26 cellular contexts compared by ENCODE assay signal in the genomic region with DNA sequence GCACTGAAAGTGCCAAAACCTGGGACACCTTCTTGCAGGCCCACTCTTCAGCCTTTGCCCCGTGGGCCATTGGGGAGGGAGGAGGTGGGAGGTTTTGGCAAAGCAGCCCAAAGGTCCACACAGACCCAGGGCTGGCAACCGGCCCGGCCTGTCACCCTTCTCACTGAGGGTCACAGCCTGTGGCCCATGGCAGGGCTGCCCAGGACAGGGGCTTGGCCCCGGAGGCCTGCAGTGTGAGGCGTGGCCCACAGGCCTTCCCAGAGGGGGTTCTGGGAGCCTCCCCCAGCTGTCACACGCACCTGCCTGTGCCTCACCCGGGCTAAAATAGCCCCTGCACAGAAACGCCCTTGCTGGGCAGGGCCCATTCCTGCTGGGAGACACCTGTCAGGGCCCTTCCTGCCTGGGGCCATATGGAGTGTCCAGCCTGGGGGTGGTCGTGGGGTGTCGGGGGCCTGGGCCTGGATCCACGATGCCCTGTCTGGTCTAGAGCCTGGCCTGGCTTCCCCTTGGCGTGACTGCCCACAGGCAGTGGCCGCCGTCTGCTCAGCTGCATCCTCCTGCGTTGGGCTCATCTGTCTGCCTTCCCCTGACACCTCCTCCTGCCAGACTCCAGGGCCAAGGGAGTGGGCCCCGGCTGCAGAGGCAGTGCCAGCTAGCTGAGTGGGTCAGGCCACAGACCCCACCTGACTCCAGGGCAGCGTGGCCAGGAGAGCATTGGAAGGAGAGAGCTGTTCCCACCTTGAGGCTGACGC. TPM values are rescaled to one million over a fixed set of nuclear protein-coding genes. Genes with fewer than 3 reads are reported as not detected.
DNase-seq lines count a peak whose midpoint lies in the region; ATAC-seq and TF ChIP-seq lines count a peak whose summit lies in the region.
"Had no signal": no experiment of that assay in that cellular context is flagged by ENCODE, and none has a peak within 500 bp of the region (broad histone marks: within the 10 kb centered on the region; RNA-seq: fewer than 3 reads in every experiment).

No MANE protein-coding gene starts in this region.

- no peak overlapping the region for H3K27ac Mint-ChIP-seq in activated naive CD8-positive, alpha-beta T cell treated with anti-CD3 and anti-CD28 coated beads, Interleukin-2, amount 10 ng/mL, durations not matched to agents 7 days and 5 days
- no peak overlapping the region for H3K27ac Mint-ChIP-seq in activated naive CD8-positive, alpha-beta T cell treated with anti-CD3 and anti-CD28 coated beads for 36 hours
- H3K27ac Mint-ChIP-seq: activated B cell treated with CpG ODN at 0.5 μM for 24 hours, progenitor cell of endocrine pancreas had no signal

- no peaks in the 10 kb centered on the region for H3K9me2 ChIP-seq in PC-9 (ENCODE audit: insufficient read depth)

- BruUV-seq in PC-9 (replicated peaks; lab: Mats Ljungman, UMichigan) = no TSS peak

- no peak overlapping the region for H3K4me2 ChIP-seq in PC-9
- H3K4me2 ChIP-seq: A549 had no signal

- peaks cover 15% of the 10 kb centered on the region for H3K4me1 Mint-ChIP-seq in activated naive CD8-positive, alpha-beta T cell treated with anti-CD3 and anti-CD28 coated beads, Interleukin-2, amount 10 ng/mL, durations not matched to agents 7 days and 5 days
- H3K4me1 Mint-ChIP-seq in activated naive CD8-positive, alpha-beta T cell treated with anti-CD3 and anti-CD28 coated beads for 36 hours = peaks cover 26% of the 10 kb centered on the region

- intact Hi-C loops in PC-9 (cut with micrococcal nuclease; ENCODE audit: unreplicated experiment) (no loop called here), prostate gland (cut with DNase I) (no loop called here)

- no peaks in the 10 kb centered on the region for H3K27me3 Mint-ChIP-seq in activated naive CD8-positive, alpha-beta T cell treated with anti-CD3 and anti-CD28 coated beads, Interleukin-2, amount 10 ng/mL, durations not matched to agents 7 days and 5 days
- no peaks in the 10 kb centered on the region for H3K27me3 Mint-ChIP-seq in activated naive CD8-positive, alpha-beta T cell treated with anti-CD3 and anti-CD28 coated beads for 36 hours
- H3K27me3 Mint-ChIP-seq: activated B cell treated with CpG ODN at 0.5 μM for 24 hours; central memory CD8-positive, alpha-beta T cell; progenitor cell of endocrine pancreas had no signal

- H3K9me3 ChIP-seq in PC-9 (ENCODE audit: insufficient read depth, low read depth) (no peaks in the 10 kb centered on the region), prostate gland (no peaks in the 10 kb centered on the region)
- H3K9me3 ChIP-seq: A549, Caco-2, testis had no signal

- H3K27me3 ChIP-seq in PC-9 (ENCODE audit: insufficient read depth, low read depth) = no peaks in the 10 kb centered on the region
- no peaks in the 10 kb centered on the region for H3K27me3 ChIP-seq in prostate gland (replicated peaks; ENCODE audit: insufficient read depth)
- H3K27me3 ChIP-seq: testis had no signal

- no peaks in the 10 kb centered on the region for H3F3A ChIP-seq in PC-9 (ENCODE audit: insufficient read depth, low read depth)

- no peak for TF ChIP-seq POLR2A in prostate gland (IDR thresholded peaks at IDR 0.05)

- H3K79me2 ChIP-seq in PC-9 (ENCODE audit: low read depth) = no peaks in the 10 kb centered on the region

- no peak overlapping the region for H3K4me3 Mint-ChIP-seq in activated naive CD8-positive, alpha-beta T cell treated with anti-CD3 and anti-CD28 coated beads, Interleukin-2, amount 10 ng/mL, durations not matched to agents 7 days and 5 days
- H3K4me3 Mint-ChIP-seq in activated naive CD8-positive, alpha-beta T cell treated with anti-CD3 and anti-CD28 coated beads for 36 hours = no peak overlapping the region
- H3K4me3 Mint-ChIP-seq: activated B cell treated with CpG ODN at 0.5 μM for 24 hours; central memory CD8-positive, alpha-beta T cell; stimulated activated effector memory CD8-positive, alpha-beta T cell treated with anti-CD3 and anti-CD28 coated beads, Interleukin-12 subunit alpha, Interleukin-12 subunit beta, amount 100 ng/mL, for 72 hours had no signal

- CTCF ChIA-PET in PC-9 (lab: Charles Lee) = no interaction called here

- POLR2A ChIA-PET in activated naive CD8-positive, alpha-beta T cell treated with anti-CD3 and anti-CD28 coated beads, Interleukin-2, amount 10 ng/mL, durations not matched to agents 7 days and 5 days (lab: Charles Lee) = no interaction called here
- POLR2A ChIA-PET in PC-9 (lab: Charles Lee; ENCODE audit: unreplicated experiment) = no interaction called here

- H3K36me3 Mint-ChIP-seq in activated naive CD8-positive, alpha-beta T cell treated with anti-CD3 and anti-CD28 coated beads, Interleukin-2, amount 10 ng/mL, durations not matched to agents 7 days and 5 days = no peaks in the 10 kb centered on the region
- H3K36me3 Mint-ChIP-seq in activated naive CD8-positive, alpha-beta T cell treated with anti-CD3 and anti-CD28 coated beads for 36 hours = peaks cover 5% of the 10 kb centered on the region
- H3K36me3 Mint-ChIP-seq: activated naive CD4-positive, alpha-beta T cell treated with anti-CD3 and anti-CD28 coated beads, Interleukin-2, amount 50 U/mL, for 72 hours; stimulated activated effector memory CD8-positive, alpha-beta T cell treated with anti-CD3 and anti-CD28 coated beads, Interleukin-12 subunit alpha, Interleukin-12 subunit beta, amount 100 ng/mL, for 72 hours had no signal

- DNase-seq in activated naive CD8-positive, alpha-beta T cell treated with anti-CD3 and anti-CD28 coated beads, Interleukin-2, amount 10 ng/mL, durations not matched to agents 7 days and 5 days = peak; percentile 25
- DNase-seq in activated naive CD8-positive, alpha-beta T cell treated with anti-CD3 and anti-CD28 coated beads for 36 hours = no peak
- DNase-seq in caudate nucleus (lab: John Stamatoyannopoulos, UW) (no peak), left lobe of liver (ENCODE audit: low spot score) (peak; percentile 82), substantia nigra (lab: John Stamatoyannopoulos, UW) (peak in 1 of 49 donors; percentile 92), DMS53 treated with DMSO at 0.1 percent for 48 hours (lab: John Stamatoyannopoulos, UW; ENCODE audit: unreplicated experiment) (no peak), PC-9 (no peak), prostate gland (ENCODE audit: low spot score) (no peak)
- DNase-seq: activated B cell treated with CpG ODN at 0.5 μM for 24 hours; activated CD4-positive, alpha-beta T cell treated with anti-CD3 and anti-CD28 coated beads, Interleukin-2, amount 50 U/mL, for 4 hours; effector CD4-positive, alpha-beta T cell; foreskin fibroblast; hypothalamus; MM.1S; NCI-H187; NCI-H526 treated with DMSO at 0.1 percent for 48 hours; stimulated activated CD4-positive, alpha-beta T cell treated with anti-CD3 and anti-CD28 coated beads, Interleukin-2, amount 100 ng/mL, for 48 hours; T-helper 9 cell; testis had no signal

- H3K4me3 ChIP-seq in PC-9 (no peak overlapping the region), prostate gland (no peak overlapping the region)
- H3K4me3 ChIP-seq: A549, K562, testis had no signal

- no peaks in the 10 kb centered on the region for H3K4me1 ChIP-seq in PC-9 (replicated peaks; ENCODE audit: insufficient read depth)
- no peaks in the 10 kb centered on the region for H3K4me1 ChIP-seq in prostate gland (replicated peaks)
- H3K4me1 ChIP-seq: A549, Caco-2 had no signal

- H3K36me3 ChIP-seq in PC-9 (ENCODE audit: low read depth) (no peaks in the 10 kb centered on the region), prostate gland (no peaks in the 10 kb centered on the region)

- WGBS in prostate gland = 83% methylated on average over 18 of the region's 18 CpGs

- peak overlapping the region; percentile 79 for H3K27ac ChIP-seq in caudate nucleus (ENCODE audit: low read depth, low read length)
- H3K27ac ChIP-seq in substantia nigra (ENCODE audit: low read depth, low read length, poor library complexity, severe bottlenecking) = peak overlapping the region; percentile 97
- no peak overlapping the region for H3K27ac ChIP-seq in PC-9
- no peak overlapping the region for H3K27ac ChIP-seq in prostate gland
- H3K27ac ChIP-seq: A549, testis had no signal

- peaks cover 16% of the 10 kb centered on the region for H4K20me1 ChIP-seq in PC-9 (ENCODE audit: insufficient read depth)

- no peak for ATAC-seq in activated naive CD8-positive, alpha-beta T cell treated with anti-CD3 and anti-CD28 coated beads, Interleukin-2, amount 10 ng/mL, durations not matched to agents 7 days and 5 days (ENCODE audit: low read depth)
- ATAC-seq in left lobe of liver = peak; percentile 67
- ATAC-seq: activated naive CD4-positive, alpha-beta T cell treated with anti-CD3 and anti-CD28 coated beads, Interleukin-2, amount 50 U/mL, for 72 hours; K562; stimulated activated effector memory CD8-positive, alpha-beta T cell treated with anti-CD3 and anti-CD28 coated beads, Interleukin-12 subunit alpha, Interleukin-12 subunit beta, amount 100 ng/mL, for 72 hours had no signal

- no peak overlapping the region for H2AFZ ChIP-seq in PC-9

- no peaks in the 10 kb centered on the region for H3K9me3 Mint-ChIP-seq in activated naive CD8-positive, alpha-beta T cell treated with anti-CD3 and anti-CD28 coated beads, Interleukin-2, amount 10 ng/mL, durations not matched to agents 7 days and 5 days
- no peaks in the 10 kb centered on the region for H3K9me3 Mint-ChIP-seq in activated naive CD8-positive, alpha-beta T cell treated with anti-CD3 and anti-CD28 coated beads for 36 hours
- H3K9me3 Mint-ChIP-seq: activated B cell treated with CpG ODN at 0.5 μM for 24 hours; activated naive CD4-positive, alpha-beta T cell treated with anti-CD3 and anti-CD28 coated beads, Interleukin-2, amount 50 U/mL, for 72 hours; central memory CD8-positive, alpha-beta T cell; stimulated activated effector memory CD8-positive, alpha-beta T cell treated with anti-CD3 and anti-CD28 coated beads, Interleukin-12 subunit alpha, Interleukin-12 subunit beta, amount 100 ng/mL, for 72 hours had no signal

- TF ChIP-seq CTCF in PC-9 (conservative IDR thresholded peaks at IDR 0.05) = no peak
- no peak for TF ChIP-seq CTCF in prostate gland (IDR thresholded peaks at IDR 0.05)

RNA-seq across cellular contexts. Expression of gene PACS2, which starts 19.2 kb away (rescaled TPM):
- 10 to 100 TPM; 51.6 to 54.7 TPM for total RNA-seq in activated naive CD8-positive, alpha-beta T cell treated with anti-CD3 and anti-CD28 coated beads, Interleukin-2, amount 10 ng/mL, durations not matched to agents 7 days and 5 days
- total RNA-seq in activated naive CD8-positive, alpha-beta T cell treated with anti-CD3 and anti-CD28 coated beads for 36 hours = 10 to 100 TPM; 21.1 to 22.2 TPM
- total RNA-seq in left lobe of liver (26.6 TPM), PC-9 (2021) (43.3 and 52.2 TPM in 2 replicates), prostate gland (100 to 1,000 TPM in 1 of 2 donors, 10 to 100 TPM in 1; 48.5 to 124 TPM)

RNA-seq across cellular contexts. Expression of gene BRF1, which starts 33.0 kb away (rescaled TPM):
- total RNA-seq in activated naive CD8-positive, alpha-beta T cell treated with anti-CD3 and anti-CD28 coated beads, Interleukin-2, amount 10 ng/mL, durations not matched to agents 7 days and 5 days = 10 to 100 TPM; 49.5 to 50.4 TPM
- total RNA-seq in activated naive CD8-positive, alpha-beta T cell treated with anti-CD3 and anti-CD28 coated beads for 36 hours = 10 to 100 TPM; 21.9 to 22.8 TPM
- total RNA-seq in left lobe of liver (20.5 TPM), PC-9 (2021) (24.8 and 31.2 TPM in 2 replicates), prostate gland (10 to 100 TPM; 64.9 to 88.9 TPM)

Comparison
In these comparisons a context has a peak if more than half of its experiments do, and no peak if none do; other contexts are left out.
1. DNase-seq: peak in activated naive CD8-positive, alpha-beta T cell treated with anti-CD3 and anti-CD28 coated beads, Interleukin-2, amount 10 ng/mL, durations not matched to agents 7 days and 5 days (single experiment) and left lobe of liver (single experiment); none in activated naive CD8-positive, alpha-beta T cell treated with anti-CD3 and anti-CD28 coated beads for 36 hours (single experiment), caudate nucleus (0 of 61), DMS53 treated with DMSO at 0.1 percent for 48 hours (single experiment), PC-9 (0 of 2) and prostate gland (single experiment).
2. H3K27ac ChIP-seq: peak in caudate nucleus (single experiment) and substantia nigra (single experiment); none in PC-9 (single experiment) and prostate gland (0 of 2).